Comparison of ENCODE assay signal across 17 cellular contexts in the genomic region with DNA sequence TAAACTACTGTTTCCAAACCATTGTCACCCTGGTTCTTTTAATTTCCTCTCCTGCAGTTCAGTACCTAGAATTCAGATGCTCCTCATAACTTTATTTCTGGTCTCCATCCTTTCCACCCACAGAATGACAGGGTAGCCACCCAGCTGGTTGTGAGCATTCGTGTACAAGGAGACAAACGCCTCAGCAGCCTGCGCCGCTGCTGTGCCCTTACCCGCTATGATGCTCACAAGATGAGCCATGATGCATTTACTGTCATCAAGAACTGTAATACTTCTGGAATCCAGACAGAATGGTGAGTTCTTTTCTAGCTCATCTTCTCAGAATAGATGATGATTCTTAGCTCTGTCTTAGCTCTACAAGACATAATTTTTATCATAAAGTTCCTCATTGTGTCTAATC. TPM values are rescaled to one million over a fixed set of nuclear protein-coding genes. Genes with fewer than 3 reads are reported as not detected.
"Had no signal": no experiment of that assay in that cellular context is flagged by ENCODE, and none has a peak within 500 bp of the region (broad histone marks: within the 10 kb centered on the region; RNA-seq: fewer than 3 reads in every experiment).

No MANE protein-coding gene starts in this region.

- H3K9me3 ChIP-seq: lower lobe of right lung, prostate gland, tibial artery had no signal

- H3K27ac Mint-ChIP-seq: activated naive CD8-positive, alpha-beta T cell; stimulated activated naive CD8-positive, alpha-beta T cell treated with anti-CD3 and anti-CD28 coated beads, Interleukin-15, Interleukin-2, amounts not matched to agents 100 ng/mL and 50 ng/mL, for 24 hours had no signal

- H3K4me3 Mint-ChIP-seq: activated naive CD8-positive, alpha-beta T cell; naive thymus-derived CD4-positive, alpha-beta T cell; stimulated activated naive CD8-positive, alpha-beta T cell treated with anti-CD3 and anti-CD28 coated beads, Interleukin-15, Interleukin-2, amounts not matched to agents 100 ng/mL and 50 ng/mL, for 24 hours had no signal

- ATAC-seq: foreskin keratinocyte; lower lobe of right lung; naive thymus-derived CD4-positive, alpha-beta T cell had no signal

- DNase-seq: activated CD4-positive, alpha-beta T cell treated with anti-CD3 and anti-CD28 coated beads for 4 hours; activated CD4-positive, alpha-beta T cell treated with anti-CD3 and anti-CD28 coated beads, Interleukin-2, amount 50 U/mL, for 48 hours; activated CD4-positive, CD25-positive, alpha-beta regulatory T cell; activated gamma-delta T cell treated with Interleukin-2 at 50 U/mL for 16 hours; amygdala; dermis blood vessel endothelial cell; effector CD8-positive, alpha-beta T cell; foreskin keratinocyte; kidney; lower lobe of right lung; naive thymus-derived CD4-positive, alpha-beta T cell; stimulated activated CD4-positive, alpha-beta T cell treated with anti-CD3 and anti-CD28 coated beads, Interleukin-4, amount 100 ng/mL, for 24 hours; tibial artery had no signal

- H3K27ac ChIP-seq: foreskin keratinocyte, lower lobe of right lung, prostate gland, tibial artery had no signal

- H3K4me3 ChIP-seq: lower lobe of right lung, prostate gland, tibial artery had no signal

- H3K27me3 ChIP-seq: foreskin keratinocyte, tibial artery had no signal

- H3K27me3 Mint-ChIP-seq: activated naive CD8-positive, alpha-beta T cell; naive thymus-derived CD4-positive, alpha-beta T cell; stimulated activated naive CD8-positive, alpha-beta T cell treated with anti-CD3 and anti-CD28 coated beads, Interleukin-15, Interleukin-2, amounts not matched to agents 100 ng/mL and 50 ng/mL, for 24 hours had no signal

- H3K4me1 ChIP-seq: foreskin keratinocyte, prostate gland, tibial artery had no signal

- H3K9me3 Mint-ChIP-seq: naive thymus-derived CD4-positive, alpha-beta T cell; stimulated activated naive CD8-positive, alpha-beta T cell treated with anti-CD3 and anti-CD28 coated beads, Interleukin-15, Interleukin-2, amounts not matched to agents 100 ng/mL and 50 ng/mL, for 24 hours had no signal

- H3K36me3 Mint-ChIP-seq: activated naive CD8-positive, alpha-beta T cell had no signal

RNA-seq across cellular contexts. Expression of gene RSPH9, which starts 34.4 kb away (rescaled TPM):
- total RNA-seq: naive thymus-derived CD4-positive, alpha-beta T cell; T-helper 1 cell treated with Interleukin-12 subunit alpha and Interleukin-12 subunit beta and Interleukin-4 antibody, amounts not matched to agents 30 ng/mL and 1 ng/mL, for 36 hours had no signal
